ENCODE assay signal across 31 cellular contexts in genomic region chr21:45385549-45386050, GRCh38. TPM values are rescaled to one million over a fixed set of nuclear protein-coding genes. Genes with fewer than 3 reads are reported as not detected.
DNase-seq lines count a peak whose midpoint lies in the region; FAIRE-seq and TF ChIP-seq lines count a peak whose summit lies in the region.
"Had no signal": no experiment of that assay in that cellular context is flagged by ENCODE, and none has a peak within 500 bp of the region (broad histone marks: within the 10 kb centered on the region; RNA-seq: fewer than 3 reads in every experiment).

No MANE protein-coding gene starts in this region.

- H3K27ac Mint-ChIP-seq in CD14-positive monocyte, result peak overlapping the region in 1 of 7 donors; percentile 28
- H3K27ac Mint-ChIP-seq: activated CD8-positive, alpha-beta memory T cell treated with anti-CD3 and anti-CD28 coated beads, Interleukin-2, amount 10 ng/mL, durations not matched to agents 7 days and 5 days; activated naive CD4-positive, alpha-beta T cell treated with anti-CD3 and anti-CD28 coated beads, Interleukin-2, amount 10 ng/mL, durations not matched to agents 7 days and 5 days; activated T-cell treated with anti-CD3 and anti-CD28 coated beads, Interleukin-2, amount 50 U/mL, for 72 hours; nephron progenitor cell; WTC11 had no signal

- no peak overlapping the region for H3K27ac ChIP-seq in adrenal gland
- no peak overlapping the region for H3K27ac ChIP-seq in kidney (ENCODE audit: low read depth in 2 of 2, low read length in 2 of 2)
- H3K27ac ChIP-seq: parathyroid adenoma had no signal

- peak; percentile 27 for DNase-seq in CD14-positive monocyte (ENCODE audit: low spot score)
- DNase-seq in adrenal gland, result peak in 4 of 7 donors; percentile 6 to 19 (median 8)
- DNase-seq in kidney, result peak; percentile 70
- peak; percentile 35 for DNase-seq in posterior vena cava (ENCODE audit: low spot score)
- DNase-seq in GM03348 (ENCODE audit: low spot score), result no peak
- no peak for DNase-seq in frontal cortex (ENCODE audit: low spot score in 2 of 2)
- no peak for DNase-seq in NK-92 (lab: John Stamatoyannopoulos, UW; ENCODE audit: unreplicated experiment)
- no peak for DNase-seq in T-helper 9 cell
- DNase-seq: activated CD4-positive, alpha-beta T cell treated with anti-CD3 and anti-CD28 coated beads, Interleukin-2, amount 50 U/mL, for 1 hour; activated CD8-positive, alpha-beta memory T cell treated with anti-CD3 and anti-CD28 coated beads, Interleukin-2, amount 10 ng/mL, durations not matched to agents 7 days and 5 days; activated naive CD4-positive, alpha-beta T cell treated with anti-CD3 and anti-CD28 coated beads, Interleukin-2, amount 10 ng/mL, durations not matched to agents 7 days and 5 days; activated T-cell treated with anti-CD3 and anti-CD28 coated beads, Interleukin-2, amount 50 U/mL, for 72 hours; anterior cingulate cortex; cortex of kidney; foreskin melanocyte; GOT3; hippocampal formation; NCI-H1105; NCI-H187 treated with DMSO at 0.1 percent for 48 hours; NCI-H524 treated with DMSO at 0.1 percent for 48 hours; nephron progenitor cell; stimulated activated CD4-positive, alpha-beta T cell treated with anti-CD3 and anti-CD28 coated beads, Interleukin-15, amount 100 ng/mL, for 24 hours; stimulated activated naive CD4-positive, alpha-beta T cell; SW 1271; T1000 had no signal

- H3K27me3 Mint-ChIP-seq in CD14-positive monocyte (ENCODE audit: low read depth in 3 of 3), result peaks cover 3 to 13% (median 11%) of the 10 kb centered on the region in 3 donors
- H3K27me3 Mint-ChIP-seq: activated CD8-positive, alpha-beta memory T cell treated with anti-CD3 and anti-CD28 coated beads, Interleukin-2, amount 10 ng/mL, durations not matched to agents 7 days and 5 days had no signal

- H3K9ac ChIP-seq in kidney (ENCODE audit: low read length in 2 of 2), result no peak overlapping the region
- H3K9ac ChIP-seq: parathyroid adenoma had no signal

- no peak for FAIRE-seq in kidney (lab: Jason Lieb, UNC)
- no peak for FAIRE-seq in frontal cortex (lab: Jason Lieb, UNC)
- FAIRE-seq: D721Med, urothelium cell line had no signal

- no peaks in the 10 kb centered on the region for H3K36me3 Mint-ChIP-seq in CD14-positive monocyte
- H3K36me3 Mint-ChIP-seq: activated CD8-positive, alpha-beta memory T cell treated with anti-CD3 and anti-CD28 coated beads, Interleukin-2, amount 10 ng/mL, durations not matched to agents 7 days and 5 days; activated naive CD4-positive, alpha-beta T cell treated with anti-CD3 and anti-CD28 coated beads, Interleukin-2, amount 10 ng/mL, durations not matched to agents 7 days and 5 days; WTC11 had no signal

- TF ChIP-seq CTCF in CD14-positive monocyte (IDR thresholded peaks at IDR 0.05) (no peak), adrenal gland (IDR thresholded peaks at IDR 0.05) (no peak), kidney (IDR thresholded peaks at IDR 0.05; ENCODE audit: borderline replicate concordance, extremely low read depth, insufficient read depth) (no peak)

- no peaks in the 10 kb centered on the region for H3K4me1 Mint-ChIP-seq in CD14-positive monocyte
- H3K4me1 Mint-ChIP-seq: activated CD8-positive, alpha-beta memory T cell treated with anti-CD3 and anti-CD28 coated beads, Interleukin-2, amount 10 ng/mL, durations not matched to agents 7 days and 5 days; activated naive CD4-positive, alpha-beta T cell treated with anti-CD3 and anti-CD28 coated beads, Interleukin-2, amount 10 ng/mL, durations not matched to agents 7 days and 5 days had no signal

- no peaks in the 10 kb centered on the region for H3K9me3 ChIP-seq in adrenal gland (replicated peaks in 1 of 3)
- H3K9me3 ChIP-seq in kidney (ENCODE audit: control insufficient read depth in 1 of 2, low read length in 2 of 2), result no peaks in the 10 kb centered on the region
- H3K9me3 ChIP-seq: Peyer's patch, suprapubic skin had no signal

- H3K4me1 ChIP-seq in adrenal gland (replicated peaks in 1 of 2) (peaks cover 4 to 12% of the 10 kb centered on the region in 2 donors), kidney (ENCODE audit: control insufficient read depth in 1 of 2, insufficient read depth in 1 of 2, low read depth in 1 of 2, low read length in 2 of 2) (peaks cover 5 to 17% of the 10 kb centered on the region in 2 donors)
- H3K4me1 ChIP-seq: parathyroid adenoma had no signal

- H3K4me3 ChIP-seq in adrenal gland (no peak overlapping the region), kidney (ENCODE audit: low read length in 2 of 2) (no peak overlapping the region)
- H3K4me3 ChIP-seq: Peyer's patch, suprapubic skin had no signal

- 87 to 97% (median 91%) methylated on average over 11 to 21 of the region's 21 CpGs for WGBS in adrenal gland, 4 donors

- intact Hi-C loops in CD14-positive monocyte (cut with micrococcal nuclease) (no loop called here), adrenal gland (cut with DNase I) (loop anchor here in 1 of 2 donors (5.0 kb wide), 1 partner anchor 52 kb away; no protein-coding TSS in a partner anchor), kidney (cut with DNase I) (no loop called here), posterior vena cava (cut with DNase I) (no loop called here)

- no peak overlapping the region for H3K4me3 Mint-ChIP-seq in CD14-positive monocyte
- H3K4me3 Mint-ChIP-seq: activated CD8-positive, alpha-beta memory T cell treated with anti-CD3 and anti-CD28 coated beads, Interleukin-2, amount 10 ng/mL, durations not matched to agents 7 days and 5 days; activated naive CD4-positive, alpha-beta T cell treated with anti-CD3 and anti-CD28 coated beads, Interleukin-2, amount 10 ng/mL, durations not matched to agents 7 days and 5 days; activated T-cell treated with anti-CD3 and anti-CD28 coated beads, Interleukin-2, amount 50 U/mL, for 72 hours; nephron progenitor cell; WTC11 had no signal

- H3K9me3 Mint-ChIP-seq in CD14-positive monocyte, result peaks cover 0 to 2% (median 0%) of the 10 kb centered on the region in 7 donors
- H3K9me3 Mint-ChIP-seq: activated naive CD4-positive, alpha-beta T cell treated with anti-CD3 and anti-CD28 coated beads, Interleukin-2, amount 10 ng/mL, durations not matched to agents 7 days and 5 days; activated T-cell treated with anti-CD3 and anti-CD28 coated beads, Interleukin-2, amount 50 U/mL, for 72 hours; nephron progenitor cell had no signal

- H3K27me3 ChIP-seq in adrenal gland, result no peaks in the 10 kb centered on the region
- H3K27me3 ChIP-seq: Peyer's patch had no signal

- H3K36me3 ChIP-seq in adrenal gland (replicated peaks in 1 of 2) (no peaks in the 10 kb centered on the region), kidney (ENCODE audit: control insufficient read depth in 1 of 2, insufficient read depth in 2 of 2, low read length in 2 of 2) (no peaks in the 10 kb centered on the region)
- H3K36me3 ChIP-seq: Peyer's patch, suprapubic skin had no signal

- TF ChIP-seq POLR2A in adrenal gland (IDR thresholded peaks at IDR 0.05), result no peak

RNA-seq across cellular contexts. Expression of gene COL18A1, which starts 19.4 kb away (rescaled TPM):
- polyA plus RNA-seq in CD14-positive monocyte (1 to 10 TPM in 1 of 2 donors, under 1 TPM in 1; 0.80 to 1.1 TPM), adrenal gland (100 to 1,000 TPM in 2 of 3 donors, 10 to 100 TPM in 1; 10.9 to 201 (median 163) TPM), kidney (ENCODE audit: insufficient read depth, low read depth, low replicate concordance) (150 TPM)
- total RNA-seq in adrenal gland (100 to 1,000 TPM in 7 of 8 donors, 10 to 100 TPM in 1; 92.9 to 244 (median 141) TPM), kidney (316 TPM), posterior vena cava (100 to 1,000 TPM; 117 to 133 TPM), frontal cortex (11.4 TPM)

Comparison
In these comparisons a context has a peak if more than half of its experiments do, and no peak if none do; other contexts are left out.
1. DNase-seq: peak in CD14-positive monocyte (single experiment), adrenal gland (4 of 7), kidney (single experiment) and posterior vena cava (single experiment); none in GM03348 (single experiment), frontal cortex (0 of 2), NK-92 (single experiment) and T-helper 9 cell (single experiment).